In genomic region chr15:38148476-38148875, GRCh38 we compare ENCODE assay signal across 20 cellular contexts.
"Had no signal": no experiment of that assay in that cellular context is flagged by ENCODE, and none has a peak within 500 bp of the region (broad histone marks: within the 10 kb centered on the region; RNA-seq: fewer than 3 reads in every experiment).

No MANE protein-coding gene starts in this region.

- H3K36me3 ChIP-seq: gastrocnemius medialis, heart right ventricle, right atrium auricular region, sigmoid colon, stomach, thoracic aorta had no signal

- ATAC-seq: gastrocnemius medialis, heart right ventricle, mucosa of descending colon, natural killer cell had no signal

- H3K4me3 ChIP-seq: dorsolateral prefrontal cortex, gastrocnemius medialis, heart right ventricle, mucosa of descending colon, right atrium auricular region, sigmoid colon, stomach, thoracic aorta had no signal

- DNase-seq: cortex of kidney; dorsolateral prefrontal cortex; effector CD8-positive, alpha-beta T cell; gastrocnemius medialis; heart right ventricle; hypothalamus; kidney glomerular epithelial cell; mammary epithelial cell; mucosa of descending colon; natural killer cell; posterior cingulate gyrus; sigmoid colon; small intestine; stimulated activated CD4-positive, alpha-beta T cell treated with anti-CD3 and anti-CD28 coated beads, Interleukin-12 subunit alpha, Interleukin-12 subunit beta, amount 100 ng/mL, for 4 hours; stimulated activated naive CD4-positive, alpha-beta T cell; stomach; substantia nigra; trophoblast cell had no signal

- H3K27ac ChIP-seq: dorsolateral prefrontal cortex, gastrocnemius medialis, heart right ventricle, right atrium auricular region, sigmoid colon, stomach, thoracic aorta had no signal

- H3K4me1 ChIP-seq: gastrocnemius medialis, heart right ventricle, right atrium auricular region, sigmoid colon, stomach had no signal

- H3K9me3 ChIP-seq: gastrocnemius medialis had no signal

- H3K27me3 ChIP-seq: dorsolateral prefrontal cortex, gastrocnemius medialis, heart right ventricle, right atrium auricular region, sigmoid colon, stomach had no signal
